Comparison of ENCODE assay signal across 8 cellular contexts in genomic region chr10:63132651-63133055, GRCh38. TPM values are rescaled to one million over a fixed set of nuclear protein-coding genes. Genes with fewer than 3 reads are reported as not detected.
DNase-seq lines count a peak whose midpoint lies in the region; TF ChIP-seq lines count a peak whose summit lies in the region.

No MANE protein-coding gene starts in this region.

- peak overlapping the region; percentile 87 for H2AFZ ChIP-seq in Loucy (ENCODE audit: low read length)
- H2AFZ ChIP-seq in neural cell (ENCODE audit: low read depth, low read length), result peak overlapping the region; percentile 86

- H3K9me2 ChIP-seq in Loucy (replicated peaks; ENCODE audit: low read depth, low read length) (no peaks in the 10 kb centered on the region), neural cell (ENCODE audit: insufficient read depth, low read length) (no peaks in the 10 kb centered on the region)

- H3K9ac ChIP-seq in BLaER1, result no peak overlapping the region
- no peak overlapping the region for H3K9ac ChIP-seq in Loucy (ENCODE audit: low read depth, low read length, poor library complexity, severe bottlenecking)
- H3K9ac ChIP-seq in neural cell (ENCODE audit: low read length), result peak overlapping the region; percentile 14

- H3F3A ChIP-seq in Loucy (ENCODE audit: low read depth) (no peaks in the 10 kb centered on the region), neural cell (ENCODE audit: insufficient read depth, low read length, poor library complexity, severe bottlenecking) (no peaks in the 10 kb centered on the region)

- TF ChIP-seq RAD21 in neural cell (conservative IDR thresholded peaks at IDR 0.05), result no peak

- TF ChIP-seq CTCF in Loucy (conservative IDR thresholded peaks at IDR 0.05; ENCODE audit: low read length) (0 out of 2 replicates have a peak, but pooled peaks have one; percentile 17), dorsolateral prefrontal cortex (IDR thresholded peaks at IDR 0.05 in 54 of 56, conservative IDR thresholded peaks at IDR 0.05 in 2 of 56; ENCODE audit: low read depth in 1 of 56, partially characterized antibody in 56 of 56) (peak in 11 of 56 donors; percentile 1 to 30 (median 8)), neural cell (IDR thresholded peaks at IDR 0.05; ENCODE audit: poor library complexity, severe bottlenecking) (no peak)

- peak overlapping the region; percentile 97 for H3K4me3 ChIP-seq in BLaER1
- peak overlapping the region; percentile 93 for H3K4me3 ChIP-seq in Loucy (ENCODE audit: low read length, poor library complexity, severe bottlenecking)
- H3K4me3 ChIP-seq in dorsolateral prefrontal cortex, result peak overlapping the region; percentile 68 to 99 (median 92)
- H3K4me3 ChIP-seq in neural cell (ENCODE audit: low read length), result peak overlapping the region; percentile 79

- no peak for DNase-seq in dorsolateral prefrontal cortex
- DNase-seq in stimulated activated CD4-positive, alpha-beta T cell treated with anti-CD3 and anti-CD28 coated beads, Interleukin-4, amount 100 ng/mL, for 1 hour, result no peak
- DNase-seq in ureter (ENCODE audit: low spot score), result no peak
- no peak for DNase-seq in stimulated activated CD4-positive, alpha-beta T cell treated with anti-CD3 and anti-CD28 coated beads, Interleukin-2, amount 100 ng/mL, for 48 hours
- no peak for DNase-seq in activated CD4-positive, alpha-beta T cell treated with anti-CD3 and anti-CD28 coated beads, Interleukin-2, amount 50 U/mL, for 4 hours

- intact Hi-C loops in dorsolateral prefrontal cortex (cut with DNase I), result loop anchor here (5.0 kb wide), 2 partner anchors 315 to 330 kb away; partner anchors contain the start of genes ADO (in 1 of the 2) and EGR2 (in 1 of the 2)

- H3K36me3 ChIP-seq in BLaER1, result peaks cover 4% of the 10 kb centered on the region; the same call in 1 of the 2 replicates
- H3K36me3 ChIP-seq in Loucy (ENCODE audit: insufficient read depth, low read length), result no peaks in the 10 kb centered on the region
- no peaks in the 10 kb centered on the region for H3K36me3 ChIP-seq in neural cell (ENCODE audit: insufficient read depth, low read length)

- H3K4me1 ChIP-seq in BLaER1, result peaks cover 13% of the 10 kb centered on the region
- H3K4me1 ChIP-seq in Loucy (ENCODE audit: insufficient read depth, low read length, poor library complexity, severe bottlenecking), result peaks cover 34% of the 10 kb centered on the region

- H3K27me3 ChIP-seq in BLaER1 (no peaks in the 10 kb centered on the region), Loucy (ENCODE audit: insufficient read depth, low read length, poor library complexity, severe bottlenecking) (peaks cover 51% of the 10 kb centered on the region), dorsolateral prefrontal cortex (no peaks in the 10 kb centered on the region), neural cell (ENCODE audit: insufficient read depth, low read depth, low read length) (no peaks in the 10 kb centered on the region)

- H4K20me1 ChIP-seq in BLaER1, result peaks cover 37% of the 10 kb centered on the region; the same call in 1 of the 2 replicates
- peaks cover 31% of the 10 kb centered on the region for H4K20me1 ChIP-seq in Loucy (ENCODE audit: insufficient read depth, low read length, poor library complexity, severe bottlenecking)
- H4K20me1 ChIP-seq in neural cell (ENCODE audit: insufficient read depth), result no peaks in the 10 kb centered on the region

- no peak for TF ChIP-seq EP300 in neural cell (conservative IDR thresholded peaks at IDR 0.05; ENCODE audit: poor library complexity, severe bottlenecking)

- H3K27ac ChIP-seq in BLaER1 (no peak overlapping the region), dorsolateral prefrontal cortex (peak overlapping the region in 57 of 59 donors; percentile 40 to 95 (median 86)), neural cell (ENCODE audit: low read length) (peak overlapping the region; percentile 74)

- H3K79me2 ChIP-seq in Loucy (ENCODE audit: insufficient read depth, low read length) (peaks cover 43% of the 10 kb centered on the region), neural cell (replicated peaks; ENCODE audit: insufficient read depth, low read length) (peaks cover 33% of the 10 kb centered on the region)

- peak overlapping the region; percentile 88 for H3K4me2 ChIP-seq in BLaER1
- peak overlapping the region; percentile 63 for H3K4me2 ChIP-seq in Loucy (ENCODE audit: low read depth, low read length, poor library complexity, severe bottlenecking)
- no peak overlapping the region for H3K4me2 ChIP-seq in neural cell (ENCODE audit: low read length)

- H3K9me3 ChIP-seq in BLaER1, result peaks cover 8% of the 10 kb centered on the region
- no peaks in the 10 kb centered on the region for H3K9me3 ChIP-seq in Loucy (ENCODE audit: insufficient read depth, low read depth, low read length)
- H3K9me3 ChIP-seq in neural cell (ENCODE audit: low read length), result no peaks in the 10 kb centered on the region

TF ChIP-seq in neural cell, 6 proteins besides CTCF, POLR2A, EP300 and RAD21:
- TF ChIP-seq MXI1 (conservative IDR thresholded peaks at IDR 0.05; ENCODE audit: poor library complexity, severe bottlenecking) (no peak), EZH2 (IDR thresholded peaks at IDR 0.05; ENCODE audit: borderline replicate concordance, insufficient read depth, low read length, poor library complexity, severe bottlenecking) (no peak), POLR2AphosphoS5 (IDR thresholded peaks at IDR 0.05) (no peak), TAF1 (IDR thresholded peaks at IDR 0.05; ENCODE audit: low read depth) (no peak)

RNA-seq across cellular contexts. Expression of gene NRBF2, which starts 0.5 kb away (rescaled TPM):
- total RNA-seq in dorsolateral prefrontal cortex, result 10 to 100 TPM in 117 of 120 experiments, 1 to 10 TPM in 3; 8.6 to 26.3 (median 19.6) TPM
- 29.1 and 32.7 TPM in 2 replicates for polyA plus RNA-seq in neural cell
- 29.0 and 30.3 TPM in 2 replicates for polyA minus RNA-seq in neural cell
- total RNA-seq in ureter, result 14.6 TPM
